ENCODE assay signal across 8 cellular contexts in genomic region chr7:142516038-142516501, GRCh38.
A peak's percentile ranks its signal among the peaks of the same experiment; 100 is the strongest.
DNase-seq lines count a peak whose midpoint lies in the region; ATAC-seq lines count a peak whose summit lies in the region.

No MANE protein-coding gene starts in this region.

- peak; percentile 8 for DNase-seq in DMS 273 treated with DMSO at 0.1 percent for 48 hours (lab: John Stamatoyannopoulos, UW)
- peak; percentile 29 for DNase-seq in NCI-H2081 treated with DMSO at 0.1 percent for 48 hours (lab: John Stamatoyannopoulos, UW)
- peak; percentile 3 for DNase-seq in activated T-helper 9 cell treated with anti-CD3 and anti-CD28 coated beads, Interleukin-2, amount 50 U/mL, for 16 hours (ENCODE audit: low read depth)
- DNase-seq in Right ventricle myocardium superior = no peak
- DNase-seq in renal cortical epithelial cell (ENCODE audit: low read depth) = peak; percentile 58
- no peak for DNase-seq in activated gamma-delta T cell treated with Interleukin-2 at 50 U/mL for 16 hours

- peak; percentile 95 for ATAC-seq in GM18909 (IDR thresholded peaks at IDR 0.05; ENCODE audit: poor library complexity, unreplicated experiment)
- ATAC-seq in HG03045 (IDR thresholded peaks at IDR 0.05; ENCODE audit: unreplicated experiment) = peak; percentile 90
- ATAC-seq in Right ventricle myocardium superior (ENCODE audit: poor library complexity) = peak; percentile 85

- intact Hi-C loops in Right ventricle myocardium superior (cut with DNase I) = no loop called here

Comparison
In these comparisons a context has a peak if more than half of its experiments do, and no peak if none do; other contexts are left out.
1. DNase-seq: peak in DMS 273 treated with DMSO at 0.1 percent for 48 hours (single experiment), NCI-H2081 treated with DMSO at 0.1 percent for 48 hours (single experiment), activated T-helper 9 cell treated with anti-CD3 and anti-CD28 coated beads, Interleukin-2, amount 50 U/mL, for 16 hours (single experiment) and renal cortical epithelial cell (single experiment); none in Right ventricle myocardium superior (single experiment) and activated gamma-delta T cell treated with Interleukin-2 at 50 U/mL for 16 hours (single experiment).
2. Peak in every context shown above with its lines, with median percentiles within 50 percentile points of each other: ATAC-seq.